In the genomic region with DNA sequence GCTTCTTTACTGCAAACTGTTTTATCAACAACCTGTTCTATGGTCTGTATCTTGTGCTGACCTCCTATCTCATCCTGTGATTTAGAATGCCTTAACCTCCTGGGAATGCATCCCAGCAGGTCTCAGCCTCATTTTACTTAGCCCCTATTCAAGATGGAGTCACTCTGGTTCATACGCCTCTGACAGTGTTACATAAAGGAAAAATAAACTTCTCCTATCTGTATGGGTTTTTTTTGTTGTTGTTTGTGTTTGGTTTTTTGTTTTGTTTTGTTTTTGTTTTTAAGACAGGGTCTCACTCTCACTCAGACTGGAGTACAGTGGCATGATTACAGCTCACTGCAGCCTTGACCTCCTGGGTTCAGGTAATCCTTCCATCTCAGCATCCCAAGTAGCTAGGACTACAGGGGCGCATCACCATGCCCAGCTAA, we compare ENCODE assay signal across 22 cellular contexts.
"Had no signal": no experiment of that assay in that cellular context is flagged by ENCODE, and none has a peak within 500 bp of the region (broad histone marks: within the 10 kb centered on the region; RNA-seq: fewer than 3 reads in every experiment).

No MANE protein-coding gene starts in this region.

- H3K9ac ChIP-seq: neural progenitor cell had no signal

- H3K4me1 ChIP-seq: colonic mucosa, neural progenitor cell, prostate gland, transverse colon, uterus had no signal

- H3K27ac Mint-ChIP-seq: activated naive CD4-positive, alpha-beta T cell treated with anti-CD3 and anti-CD28 coated beads, Interleukin-2, amount 50 U/mL, for 24 hours; activated T-helper 1 cell treated with anti-CD3 and anti-CD28 coated beads, Interleukin-12 subunit alpha, Interleukin-12 subunit beta, Interleukin-2, Interleukin-4 antibody, amounts not matched to agents 30 ng/mL and 10 ng/mL and 1 ng/mL, durations not matched to agents 14 hours and 24 hours and 36 hours; neural progenitor cell; T-helper 17 cell had no signal

- H3K4me2 ChIP-seq: neural progenitor cell had no signal

- ATAC-seq: effector memory CD8-positive, alpha-beta T cell; esophagus mucosa; left lobe of liver; naive thymus-derived CD4-positive, alpha-beta T cell; T-helper 17 cell had no signal

- H3K27me3 ChIP-seq: colonic mucosa, dorsolateral prefrontal cortex, neural progenitor cell, transverse colon, uterus had no signal

- H3K36me3 ChIP-seq: colonic mucosa, neural progenitor cell, prostate gland, transverse colon, uterus had no signal

- H3K4me3 Mint-ChIP-seq: activated naive CD4-positive, alpha-beta T cell treated with anti-CD3 and anti-CD28 coated beads, Interleukin-2, amount 50 U/mL, for 24 hours; activated T-helper 1 cell treated with anti-CD3 and anti-CD28 coated beads, Interleukin-12 subunit alpha, Interleukin-12 subunit beta, Interleukin-2, Interleukin-4 antibody, amounts not matched to agents 30 ng/mL and 10 ng/mL and 1 ng/mL, durations not matched to agents 14 hours and 24 hours and 36 hours; effector memory CD8-positive, alpha-beta T cell; immature natural killer cell; naive thymus-derived CD4-positive, alpha-beta T cell; neural progenitor cell; T-helper 17 cell had no signal

- H3K4me3 ChIP-seq: colonic mucosa, dorsolateral prefrontal cortex, lung, neural progenitor cell, prostate gland, transverse colon, uterus had no signal

- H3K27me3 Mint-ChIP-seq: activated naive CD4-positive, alpha-beta T cell treated with anti-CD3 and anti-CD28 coated beads, Interleukin-2, amount 50 U/mL, for 24 hours; effector memory CD8-positive, alpha-beta T cell; naive thymus-derived CD4-positive, alpha-beta T cell; T-helper 17 cell had no signal

- H2AFZ ChIP-seq: neural progenitor cell had no signal

- H3K9me3 Mint-ChIP-seq: effector memory CD8-positive, alpha-beta T cell had no signal

- H3K27ac ChIP-seq: colonic mucosa, dorsolateral prefrontal cortex, neural progenitor cell, prostate gland, transverse colon, uterus had no signal

- H3K9me3 ChIP-seq: colonic mucosa, prostate gland, transverse colon, uterus had no signal

- H3K36me3 Mint-ChIP-seq: neural progenitor cell had no signal

- DNase-seq: activated CD4-positive, CD25-positive, alpha-beta regulatory T cell; activated CD8-positive, alpha-beta memory T cell treated with anti-CD3 and anti-CD28 coated beads, Interleukin-2, amount 50 U/mL, for 48 hours; activated gamma-delta T cell; amygdala; colonic mucosa; dorsolateral prefrontal cortex; effector memory CD8-positive, alpha-beta T cell; foreskin melanocyte; immature natural killer cell; naive thymus-derived CD4-positive, alpha-beta T cell; stimulated activated CD4-positive, alpha-beta T cell treated with anti-CD3 and anti-CD28 coated beads, Interleukin-4, amount 100 ng/mL, for 24 hours; SW 1271; T-helper 17 cell; transverse colon; uterus had no signal
